ENCODE assay signal across 8 cellular contexts in the genomic region with DNA sequence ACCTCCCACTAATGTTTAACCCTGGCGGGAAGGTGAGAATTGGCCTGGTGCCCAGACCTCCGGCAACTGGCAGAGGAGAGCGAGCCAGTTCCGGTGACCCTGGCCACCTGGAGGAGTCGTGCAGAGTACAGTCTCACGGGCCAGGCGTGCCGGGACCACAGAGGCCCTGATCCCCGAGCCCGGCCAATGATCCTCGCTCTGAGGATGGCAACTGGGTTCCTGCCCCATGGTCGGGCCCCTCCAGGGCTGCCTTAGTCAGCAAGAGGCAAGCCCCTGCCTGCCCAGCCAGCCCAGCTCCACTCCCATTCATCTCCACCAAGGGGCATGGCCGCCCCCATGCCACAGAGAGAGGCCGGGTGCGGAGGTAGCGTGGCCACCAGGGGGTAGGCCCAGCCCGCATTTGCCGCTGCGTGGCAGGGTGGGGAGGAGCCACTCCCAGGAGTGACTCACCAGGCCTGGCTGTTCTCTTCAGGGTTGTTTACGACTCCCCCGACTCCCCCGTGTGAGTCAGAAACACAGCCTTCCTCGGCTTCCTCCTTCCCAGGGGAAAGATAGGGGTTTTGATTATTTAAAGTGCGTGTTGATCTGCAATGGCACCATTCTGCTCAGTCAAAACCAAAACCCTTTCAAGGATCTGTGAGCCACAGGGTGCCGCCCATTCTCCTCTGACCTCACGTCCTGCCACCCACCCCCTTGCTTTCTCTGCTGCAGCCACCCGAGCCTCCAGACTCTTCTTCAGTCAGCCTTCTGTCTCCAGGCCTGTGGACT. TPM values are rescaled to one million over a fixed set of nuclear protein-coding genes. Genes with fewer than 3 reads are reported as not detected.
A peak's percentile ranks its signal among the peaks of the same experiment; 100 is the strongest.
DNase-seq lines count a peak whose midpoint lies in the region; ATAC-seq and TF ChIP-seq lines count a peak whose summit lies in the region.

A gene with protein sequence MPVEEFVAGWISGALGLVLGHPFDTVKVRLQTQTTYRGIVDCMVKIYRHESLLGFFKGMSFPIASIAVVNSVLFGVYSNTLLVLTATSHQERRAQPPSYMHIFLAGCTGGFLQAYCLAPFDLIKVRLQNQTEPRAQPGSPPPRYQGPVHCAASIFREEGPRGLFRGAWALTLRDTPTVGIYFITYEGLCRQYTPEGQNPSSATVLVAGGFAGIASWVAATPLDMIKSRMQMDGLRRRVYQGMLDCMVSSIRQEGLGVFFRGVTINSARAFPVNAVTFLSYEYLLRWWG (minus strand): TSS at position 611 of the 768 bp plus-strand sequence. CDS start 695 bp downstream, outside the sequence.

- no peaks in the 10 kb centered on the region for H3K9me3 Mint-ChIP-seq in activated naive CD4-positive, alpha-beta T cell treated with anti-CD3 and anti-CD28 coated beads, Interleukin-2, amount 50 U/mL, for 24 hours
- H3K9me3 Mint-ChIP-seq in glutamatergic neuron (ENCODE audit: unreplicated experiment), result peaks cover 3% of the 10 kb centered on the region

- in situ Hi-C loops in transverse colon (cut with MboI; ENCODE audit: low pct_ligation_motif_present in 1 of 4, low pct_unique_long_range_greater_than_20kb in 1 of 4, low sequenced_read_pairs in 3 of 4), result no loop called here

- H3K4me1 Mint-ChIP-seq in activated naive CD4-positive, alpha-beta T cell treated with anti-CD3 and anti-CD28 coated beads, Interleukin-2, amount 50 U/mL, for 24 hours, result peaks cover 50% of the 10 kb centered on the region
- peaks cover 6% of the 10 kb centered on the region for H3K4me1 Mint-ChIP-seq in glutamatergic neuron (ENCODE audit: low read depth, unreplicated experiment)

- peak; percentile 84 for TF ChIP-seq POLR2A in transverse colon (IDR thresholded peaks at IDR 0.05)

- H3K36me3 Mint-ChIP-seq in activated naive CD4-positive, alpha-beta T cell treated with anti-CD3 and anti-CD28 coated beads, Interleukin-2, amount 50 U/mL, for 24 hours, result no peaks in the 10 kb centered on the region
- no peaks in the 10 kb centered on the region for H3K36me3 Mint-ChIP-seq in glutamatergic neuron (ENCODE audit: unreplicated experiment)

- H3K36me3 ChIP-seq in transverse colon, result no peaks in the 10 kb centered on the region

- DNase-seq in NCI-H1092 treated with DMSO at 0.1 percent for 48 hours (lab: John Stamatoyannopoulos, UW) (peak; percentile 93), SKM-1 (lab: John Stamatoyannopoulos, UW; ENCODE audit: unreplicated experiment) (peak; percentile 70), glutamatergic neuron (peak; percentile 66), pons (ENCODE audit: low spot score) (peak; percentile 92), transverse colon (peak; percentile 94)

- peak within 1 kb of the TSS; percentile 10 to 35 (median 28) for H3K4me3 ChIP-seq in transverse colon

- H3K27me3 Mint-ChIP-seq in activated naive CD4-positive, alpha-beta T cell treated with anti-CD3 and anti-CD28 coated beads, Interleukin-2, amount 50 U/mL, for 24 hours, result no peaks in the 10 kb centered on the region
- H3K27me3 Mint-ChIP-seq in glutamatergic neuron (ENCODE audit: unreplicated experiment), result peaks cover 12% of the 10 kb centered on the region

- H3K27ac Mint-ChIP-seq in activated naive CD4-positive, alpha-beta T cell treated with anti-CD3 and anti-CD28 coated beads, Interleukin-2, amount 50 U/mL, for 24 hours, result peak within 1 kb of the TSS; percentile 98
- H3K27ac Mint-ChIP-seq in glutamatergic neuron (ENCODE audit: unreplicated experiment), result peak within 1 kb of the TSS; percentile 59

- WGBS in transverse colon (ENCODE audit: low coverage in 1 of 2), 2 donors, result 0 to 1% methylated on average over 3 to 27 of the region's 27 CpGs

- H3K27me3 ChIP-seq in transverse colon, result no peaks in the 10 kb centered on the region

- peaks cover 44 to 60% (median 50%) of the 10 kb centered on the region in 4 donors for H3K4me1 ChIP-seq in transverse colon

- no peaks in the 10 kb centered on the region for H3K9me3 ChIP-seq in transverse colon

- peak within 1 kb of the TSS; percentile 88 to 98 (median 98) for H3K27ac ChIP-seq in transverse colon

- TF ChIP-seq EP300 in transverse colon (IDR thresholded peaks at IDR 0.05; ENCODE audit: low read depth), result peak; percentile 67

- TF ChIP-seq CTCF in GM12874 (IDR thresholded peaks at IDR 0.05; ENCODE audit: insufficient read depth, low read depth, low read length), result peak; percentile 72
- TF ChIP-seq CTCF in glutamatergic neuron (IDR thresholded peaks at IDR 0.05; ENCODE audit: partially characterized antibody, unreplicated experiment), result peak; percentile 43
- peak; percentile 81 to 99 (median 89) for TF ChIP-seq CTCF in transverse colon (IDR thresholded peaks at IDR 0.05)

- ATAC-seq in HG02678 (IDR thresholded peaks at IDR 0.05; ENCODE audit: unreplicated experiment), result peak; percentile 60

- H3K4me3 Mint-ChIP-seq in activated naive CD4-positive, alpha-beta T cell treated with anti-CD3 and anti-CD28 coated beads, Interleukin-2, amount 50 U/mL, for 24 hours, result peak within 1 kb of the TSS; percentile 94
- peak within 1 kb of the TSS; percentile 66 for H3K4me3 Mint-ChIP-seq in glutamatergic neuron (ENCODE audit: unreplicated experiment)

- intact Hi-C loops in transverse colon (cut with DNase I; ENCODE audit: low total_unique reads), result loop anchor here (2.0 to 5.0 kb wide), 2 partner anchors 37 to 130 kb away; no protein-coding TSS in a partner anchor

RNA-seq across cellular contexts. Expression of the gene that starts here (rescaled TPM):
- total RNA-seq in glutamatergic neuron (ENCODE audit: unreplicated experiment), result 0.25 TPM
- total RNA-seq in transverse colon, result 1 to 10 TPM; 2.2 to 5.6 (median 5.2) TPM

Comparison
In these comparisons a context has a peak if more than half of its experiments do, and no peak if none do; other contexts are left out.
1. Peak in every context shown above with its lines: DNase-seq, ATAC-seq, H3K4me3 ChIP-seq and H3K27ac ChIP-seq.
2. Peak in DNase-seq in glutamatergic neuron; RNA of the gene not detected or under 1 TPM.